8 cellular contexts compared by ENCODE assay signal in the genomic region with DNA sequence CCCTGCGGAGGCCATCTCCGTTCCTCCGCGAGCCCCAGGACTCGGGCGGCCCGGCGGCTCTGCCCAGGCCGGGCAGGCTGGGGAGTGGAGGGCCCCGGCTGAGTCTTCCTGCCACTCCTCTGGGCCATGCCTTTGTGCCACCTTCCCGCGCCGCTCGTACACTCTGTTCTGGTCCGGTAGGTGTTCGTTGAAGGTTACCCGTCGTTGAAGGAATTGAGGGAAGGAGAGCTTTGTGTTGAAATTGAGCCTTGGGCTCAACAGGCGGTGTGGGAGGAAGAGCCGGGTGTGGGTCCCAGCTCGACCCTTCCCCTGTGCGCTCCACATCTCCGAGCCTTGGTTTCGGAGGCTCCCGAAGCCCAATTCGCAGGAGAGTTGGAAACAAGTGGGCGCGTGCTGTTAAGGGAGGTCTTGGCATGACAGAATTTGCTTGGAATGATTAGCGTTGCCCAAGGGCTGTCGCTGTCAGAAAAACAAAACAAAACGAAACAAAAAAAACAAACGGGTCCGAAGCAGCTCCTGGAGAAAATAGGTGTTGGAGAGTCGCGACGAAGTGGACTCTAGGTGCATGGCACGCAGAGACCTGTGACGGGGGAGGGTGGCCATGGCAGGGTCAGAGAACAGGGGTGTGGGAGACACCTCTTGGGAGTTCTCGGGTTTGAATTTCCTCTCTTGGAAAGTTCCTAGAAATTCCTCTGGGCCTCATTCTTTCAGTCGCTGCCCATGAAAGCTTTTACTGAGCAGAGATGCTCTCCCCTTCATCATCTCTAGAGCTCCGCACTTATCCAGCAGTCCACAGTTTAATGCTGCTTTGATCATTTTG. TPM values are rescaled to one million over a fixed set of nuclear protein-coding genes. Genes with fewer than 3 reads are reported as not detected.
DNase-seq lines count a peak whose midpoint lies in the region; ATAC-seq and TF ChIP-seq lines count a peak whose summit lies in the region.

No MANE protein-coding gene starts in this region.

- peak overlapping the region; percentile 86 for H3K4me3 Mint-ChIP-seq in activated naive CD4-positive, alpha-beta T cell treated with anti-CD3 and anti-CD28 coated beads for 36 hours
- H3K4me3 Mint-ChIP-seq in T-cell (peak overlapping the region; percentile 94 to 96 (median 95)), glutamatergic neuron (ENCODE audit: unreplicated experiment) (peak overlapping the region; percentile 98)

- TF ChIP-seq CTCF in glutamatergic neuron (IDR thresholded peaks at IDR 0.05; ENCODE audit: partially characterized antibody, unreplicated experiment), result no peak

- H3K4me1 Mint-ChIP-seq in activated naive CD4-positive, alpha-beta T cell treated with anti-CD3 and anti-CD28 coated beads for 36 hours (ENCODE audit: low read depth), result peaks cover 49% of the 10 kb centered on the region
- H3K4me1 Mint-ChIP-seq in T-cell (peaks cover 42 to 53% (median 47%) of the 10 kb centered on the region in 3 donors), glutamatergic neuron (ENCODE audit: low read depth, unreplicated experiment) (peaks cover 10% of the 10 kb centered on the region)

- H3K36me3 Mint-ChIP-seq in activated naive CD4-positive, alpha-beta T cell treated with anti-CD3 and anti-CD28 coated beads for 36 hours (ENCODE audit: low read depth), result peaks cover 24% of the 10 kb centered on the region
- peaks cover 9% of the 10 kb centered on the region for H3K36me3 Mint-ChIP-seq in T-cell
- no peaks in the 10 kb centered on the region for H3K36me3 Mint-ChIP-seq in glutamatergic neuron (ENCODE audit: unreplicated experiment)

- intact Hi-C loops in activated naive CD4-positive, alpha-beta T cell treated with anti-CD3 and anti-CD28 coated beads for 36 hours (cut with micrococcal nuclease), result loop anchor here (2.0 to 10.0 kb wide), 8 partner anchors 53 to 1311 kb away; partner anchors contain the start of genes IMP4 and MZT2B

- ATAC-seq in HG03064 (IDR thresholded peaks at IDR 0.05; ENCODE audit: low read depth, unreplicated experiment) (peak; percentile 22), T-cell (replicated peaks in 1 of 4) (peak; percentile 31 to 42 (median 36))

- H3K27ac Mint-ChIP-seq in activated naive CD4-positive, alpha-beta T cell treated with anti-CD3 and anti-CD28 coated beads for 36 hours, result peak overlapping the region; percentile 85
- peak overlapping the region; percentile 95 to 98 for H3K27ac Mint-ChIP-seq in T-cell
- peak overlapping the region; percentile 97 for H3K27ac Mint-ChIP-seq in glutamatergic neuron (ENCODE audit: unreplicated experiment)

- no peaks in the 10 kb centered on the region for H3K27me3 Mint-ChIP-seq in activated naive CD4-positive, alpha-beta T cell treated with anti-CD3 and anti-CD28 coated beads for 36 hours (ENCODE audit: low read depth)
- H3K27me3 Mint-ChIP-seq in T-cell (no peaks in the 10 kb centered on the region), glutamatergic neuron (ENCODE audit: unreplicated experiment) (peaks cover 9% of the 10 kb centered on the region)

- POLR2A ChIA-PET in T-cell (lab: Charles Lee), result interaction anchor here in 1 of 2 donors (0.5 to 0.6 kb wide), 2 partner anchors 432 to 1617 kb away, joined by 4 to 8 read pairs; no protein-coding TSS in a partner anchor

- DNase-seq in activated naive CD4-positive, alpha-beta T cell treated with anti-CD3 and anti-CD28 coated beads for 36 hours, result peak; percentile 16
- no peak for DNase-seq in activated naive CD4-positive, alpha-beta T cell (lab: John Stamatoyannopoulos, UW)
- DNase-seq in T-cell (no peak), glutamatergic neuron (no peak), putamen (ENCODE audit: low spot score) (peak; percentile 29), germinal center (ENCODE audit: low spot score) (no peak), hippocampal formation (lab: John Stamatoyannopoulos, UW) (no peak)

- CTCF ChIA-PET in activated naive CD4-positive, alpha-beta T cell treated with anti-CD3 and anti-CD28 coated beads for 36 hours (lab: Charles Lee), result interaction anchor here (0.6 to 2.8 kb wide), 12 partner anchors 10 to 403 kb away, joined by 3 to 14 read pairs (median 4); partner anchors contain the start of gene CCDC74A
- CTCF ChIA-PET in T-cell (lab: Charles Lee), result interaction anchor here (0.7 to 1.4 kb wide), 8 partner anchors 36 to 1311 kb away, joined by 3 to 9 read pairs (median 3); partner anchors contain the start of genes FAM168B (in 1 of the 2), MZT2B (in 1 of the 2) and SMPD4 (in 1 of the 2)

- no peaks in the 10 kb centered on the region for H3K9me3 Mint-ChIP-seq in activated naive CD4-positive, alpha-beta T cell treated with anti-CD3 and anti-CD28 coated beads for 36 hours
- H3K9me3 Mint-ChIP-seq in T-cell (no peaks in the 10 kb centered on the region), glutamatergic neuron (ENCODE audit: unreplicated experiment) (peaks cover 9% of the 10 kb centered on the region)

RNA-seq across cellular contexts. Expression of gene MZT2A, which starts 1.2 kb away (rescaled TPM):
- total RNA-seq in activated naive CD4-positive, alpha-beta T cell treated with anti-CD3 and anti-CD28 coated beads for 36 hours, result 100 to 1,000 TPM; 230 to 231 TPM
- total RNA-seq in T-cell, result 100 to 1,000 TPM in 2 of 5 donors, 10 to 100 TPM in 3; 70.1 to 215 (median 89.1) TPM
- 100 TPM for total RNA-seq in glutamatergic neuron (ENCODE audit: unreplicated experiment)

RNA-seq across cellular contexts. Expression of gene TUBA3D, which starts 17.5 kb away (rescaled TPM):
- not detected for total RNA-seq in activated naive CD4-positive, alpha-beta T cell treated with anti-CD3 and anti-CD28 coated beads for 36 hours
- total RNA-seq in T-cell (not detected), glutamatergic neuron (ENCODE audit: unreplicated experiment) (not detected)

RNA-seq across cellular contexts. Expression of gene CCDC74A, which starts 34.3 kb away (rescaled TPM):
- 1 to 10 TPM; 6.8 to 7.1 TPM for total RNA-seq in activated naive CD4-positive, alpha-beta T cell treated with anti-CD3 and anti-CD28 coated beads for 36 hours
- total RNA-seq in T-cell, result 1 to 10 TPM in 4 of 5 donors, under 1 TPM in 1; 0.90 to 4.0 (median 2.3) TPM
- total RNA-seq in glutamatergic neuron (ENCODE audit: unreplicated experiment), result 0.54 TPM

Comparison
In these comparisons a context has a peak if more than half of its experiments do, and no peak if none do; other contexts are left out.
1. DNase-seq: peak in activated naive CD4-positive, alpha-beta T cell treated with anti-CD3 and anti-CD28 coated beads for 36 hours (single experiment) and putamen (single experiment); none in activated naive CD4-positive, alpha-beta T cell (0 of 4), T-cell (0 of 34), glutamatergic neuron (single experiment), germinal center (single experiment) and hippocampal formation (0 of 2).
2. Peak in every context shown above with its lines, with median percentiles within 50 percentile points of each other: H3K27ac Mint-ChIP-seq and H3K4me3 Mint-ChIP-seq.